1 cellular context compared by ENCODE assay signal in the genomic region with DNA sequence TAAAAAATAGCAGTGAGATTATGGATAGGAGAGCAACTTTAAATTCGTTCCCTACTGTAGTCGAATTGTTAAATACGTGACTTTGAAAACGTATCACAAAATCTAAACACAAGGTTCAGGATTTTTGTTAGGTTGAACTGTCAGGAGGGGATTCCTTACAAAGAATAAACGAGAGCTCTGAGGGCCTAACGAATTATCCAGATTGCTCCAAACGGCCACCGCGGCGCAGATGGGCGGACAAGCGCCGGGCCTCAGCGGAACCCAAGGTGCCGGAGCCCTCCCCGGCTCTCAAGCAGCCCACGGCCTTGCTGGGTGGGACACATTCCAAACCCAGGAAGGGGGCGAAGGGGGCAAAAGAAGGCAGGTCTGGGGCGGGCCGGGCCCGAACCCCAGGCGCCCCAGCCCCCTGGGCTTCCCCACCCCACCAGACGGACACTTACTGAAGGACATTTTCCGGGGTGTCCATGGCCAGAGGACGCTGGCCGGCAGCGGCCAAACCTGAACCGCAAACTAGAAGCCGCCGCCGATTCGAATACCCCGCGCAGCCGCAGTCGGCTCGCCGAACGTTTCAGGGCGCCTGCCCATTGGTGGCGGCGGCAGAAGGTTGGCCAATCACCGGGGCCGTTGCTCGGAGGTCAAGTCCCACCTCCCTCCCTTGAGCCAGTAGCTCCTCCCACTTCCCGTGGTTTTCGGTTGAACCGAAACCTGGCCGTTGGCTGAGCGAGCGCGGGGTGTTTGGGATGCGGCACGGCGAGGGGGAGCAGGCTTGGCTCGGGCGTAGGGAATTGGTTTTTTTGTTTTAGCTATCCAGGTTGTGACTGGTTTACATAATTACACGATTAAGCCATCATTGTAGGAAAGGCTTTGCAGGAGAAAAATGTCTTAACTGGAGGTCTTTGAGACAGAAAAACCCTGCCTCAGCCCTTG.
TF ChIP-seq lines count a peak whose summit lies in the region.

TSS of gene BUB1 (minus strand) at position 534 of the 927 bp plus-strand sequence. CDS start at position 466, 68 bp downstream.

TF ChIP-seq in K562, 482 proteins besides CTCF, POLR2A, EP300 and RAD21 (continued from another document and continues in another):
- TF ChIP-seq ZHX1 (conservative IDR thresholded peaks at IDR 0.05; ENCODE audit: low read length) (0 out of 2 replicates have a peak, but pooled peaks have one; percentile 34), ZNF592 (IDR thresholded peaks at IDR 0.05) (no peak), POU5F1 (IDR thresholded peaks at IDR 0.05; ENCODE audit: borderline replicate concordance, low read depth, low read length, partially characterized antibody) (no peak), HES1 (IDR thresholded peaks at IDR 0.05; ENCODE audit: low read depth) (no peak), SAFB (IDR thresholded peaks at IDR 0.05; ENCODE audit: borderline replicate concordance, low read depth, low read length) (no peak), BHLHE40 (IDR thresholded peaks at IDR 0.05; ENCODE audit: low read length) (peak; percentile 12; the same call in 1 of the 2 replicates), ZFP1 (CRISPR knock-in tag; IDR thresholded peaks at IDR 0.05) (no peak), CREB5 (CRISPR knock-in tag; IDR thresholded peaks at IDR 0.05) (no peak), TFAM (CRISPR knock-in tag; conservative IDR thresholded peaks at IDR 0.05) (no peak), CHD1 (IDR thresholded peaks at IDR 0.05; ENCODE audit: low read length) (no peak), ZNF12 (CRISPR knock-in tag; IDR thresholded peaks at IDR 0.05) (no peak), LCOR (CRISPR knock-in tag; IDR thresholded peaks at IDR 0.05) (no peak; the same call in 1 of the 2 replicates), USF2 (CRISPR knock-in tag; IDR thresholded peaks at IDR 0.05) (no peak), SOX6 (IDR thresholded peaks at IDR 0.05) (peak; percentile 52; the same call in 1 of the 2 replicates), NFIC (IDR thresholded peaks at IDR 0.05) (no peak; the same call in 1 of the 2 replicates), KLF1 (tag; IDR thresholded peaks at IDR 0.05) (no peak), HDAC3 (IDR thresholded peaks at IDR 0.05; ENCODE audit: borderline replicate concordance, partially characterized antibody) (no peak), ARID2 (IDR thresholded peaks at IDR 0.05) (no peak), CREB3L1 (IDR thresholded peaks at IDR 0.05; ENCODE audit: borderline replicate concordance, low read depth) (no peak), ZBTB8A (IDR thresholded peaks at IDR 0.05; ENCODE audit: partially characterized antibody) (no peak), HNRNPH1 (optimal IDR thresholded peaks at IDR 0.05; ENCODE audit: low read depth, low read length) (no peak), NCOA2 (IDR thresholded peaks at IDR 0.05; ENCODE audit: partially characterized antibody in 2 of 2) (no peak), ZNF431 (CRISPR knock-in tag; IDR thresholded peaks at IDR 0.05) (peak; percentile 38; the same call in 1 of the 2 replicates), HNRNPUL1 (IDR thresholded peaks at IDR 0.05; ENCODE audit: low read length) (no peak), ZNF551 (CRISPR knock-in tag; IDR thresholded peaks at IDR 0.05) (no peak), RCOR1 (IDR thresholded peaks at IDR 0.05; ENCODE audit: borderline replicate concordance in 1 of 2, low read depth in 2 of 2, low read length in 2 of 2) (0 out of 4 replicates have a peak, but pooled peaks of 1 of the 2 experiments have one; percentile 12), PURB (CRISPR knock-in tag; IDR thresholded peaks at IDR 0.05; ENCODE audit: low read depth) (no peak), ZNF274 (IDR thresholded peaks at IDR 0.05; ENCODE audit: borderline replicate concordance, low read depth, low read length) (no peak), NCOR1 (IDR thresholded peaks at IDR 0.05) (no peak), NCOA6 (IDR thresholded peaks at IDR 0.05) (no peak), ZNF23 (CRISPR knock-in tag; IDR thresholded peaks at IDR 0.05) (no peak), ZNF253 (CRISPR knock-in tag; conservative IDR thresholded peaks at IDR 0.05) (no peak), CXXC5 (CRISPR knock-in tag; IDR thresholded peaks at IDR 0.05) (peak; percentile 78), MYC (IDR thresholded peaks at IDR 0.05; ENCODE audit: low read depth, low read length) (peak; percentile 69), MYC (CRISPR knock-in tag; IDR thresholded peaks at IDR 0.05; ENCODE audit: borderline replicate concordance, low read depth) (no peak), RBM39 (optimal IDR thresholded peaks at IDR 0.05; ENCODE audit: low read depth, low read length) (no peak), ZNF212 (CRISPR knock-in tag; IDR thresholded peaks at IDR 0.05) (no peak), GABPB1 (CRISPR knock-in tag; IDR thresholded peaks at IDR 0.05) (0 out of 2 replicates have a peak, but pooled peaks have one; percentile 29), ZFP30 (CRISPR knock-in tag; IDR thresholded peaks at IDR 0.05; ENCODE audit: borderline replicate concordance) (no peak), SIRT6 (IDR thresholded peaks at IDR 0.05; ENCODE audit: low read depth, low read length) (no peak), OTX1 (CRISPR knock-in tag; IDR thresholded peaks at IDR 0.05) (no peak), BACH1 (tag; IDR thresholded peaks at IDR 0.05) (no peak), RBM22 (IDR thresholded peaks at IDR 0.05; ENCODE audit: low read depth, low read length, poor library complexity, severe bottlenecking) (no peak)
- TF ChIP-seq, protein P1, sequence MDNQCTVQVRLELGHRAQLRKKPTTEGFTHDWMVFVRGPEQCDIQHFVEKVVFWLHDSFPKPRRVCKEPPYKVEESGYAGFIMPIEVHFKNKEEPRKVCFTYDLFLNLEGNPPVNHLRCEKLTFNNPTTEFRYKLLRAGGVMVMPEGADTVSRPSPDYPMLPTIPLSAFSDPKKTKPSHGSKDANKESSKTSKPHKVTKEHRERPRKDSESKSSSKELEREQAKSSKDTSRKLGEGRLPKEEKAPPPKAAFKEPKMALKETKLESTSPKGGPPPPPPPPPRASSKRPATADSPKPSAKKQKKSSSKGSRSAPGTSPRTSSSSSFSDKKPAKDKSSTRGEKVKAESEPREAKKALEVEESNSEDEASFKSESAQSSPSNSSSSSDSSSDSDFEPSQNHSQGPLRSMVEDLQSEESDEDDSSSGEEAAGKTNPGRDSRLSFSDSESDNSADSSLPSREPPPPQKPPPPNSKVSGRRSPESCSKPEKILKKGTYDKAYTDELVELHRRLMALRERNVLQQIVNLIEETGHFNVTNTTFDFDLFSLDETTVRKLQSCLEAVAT (IDR thresholded peaks at IDR 0.05): peak in 1 of 2 experiments; percentile 92
- TF ChIP-seq, protein P2, sequence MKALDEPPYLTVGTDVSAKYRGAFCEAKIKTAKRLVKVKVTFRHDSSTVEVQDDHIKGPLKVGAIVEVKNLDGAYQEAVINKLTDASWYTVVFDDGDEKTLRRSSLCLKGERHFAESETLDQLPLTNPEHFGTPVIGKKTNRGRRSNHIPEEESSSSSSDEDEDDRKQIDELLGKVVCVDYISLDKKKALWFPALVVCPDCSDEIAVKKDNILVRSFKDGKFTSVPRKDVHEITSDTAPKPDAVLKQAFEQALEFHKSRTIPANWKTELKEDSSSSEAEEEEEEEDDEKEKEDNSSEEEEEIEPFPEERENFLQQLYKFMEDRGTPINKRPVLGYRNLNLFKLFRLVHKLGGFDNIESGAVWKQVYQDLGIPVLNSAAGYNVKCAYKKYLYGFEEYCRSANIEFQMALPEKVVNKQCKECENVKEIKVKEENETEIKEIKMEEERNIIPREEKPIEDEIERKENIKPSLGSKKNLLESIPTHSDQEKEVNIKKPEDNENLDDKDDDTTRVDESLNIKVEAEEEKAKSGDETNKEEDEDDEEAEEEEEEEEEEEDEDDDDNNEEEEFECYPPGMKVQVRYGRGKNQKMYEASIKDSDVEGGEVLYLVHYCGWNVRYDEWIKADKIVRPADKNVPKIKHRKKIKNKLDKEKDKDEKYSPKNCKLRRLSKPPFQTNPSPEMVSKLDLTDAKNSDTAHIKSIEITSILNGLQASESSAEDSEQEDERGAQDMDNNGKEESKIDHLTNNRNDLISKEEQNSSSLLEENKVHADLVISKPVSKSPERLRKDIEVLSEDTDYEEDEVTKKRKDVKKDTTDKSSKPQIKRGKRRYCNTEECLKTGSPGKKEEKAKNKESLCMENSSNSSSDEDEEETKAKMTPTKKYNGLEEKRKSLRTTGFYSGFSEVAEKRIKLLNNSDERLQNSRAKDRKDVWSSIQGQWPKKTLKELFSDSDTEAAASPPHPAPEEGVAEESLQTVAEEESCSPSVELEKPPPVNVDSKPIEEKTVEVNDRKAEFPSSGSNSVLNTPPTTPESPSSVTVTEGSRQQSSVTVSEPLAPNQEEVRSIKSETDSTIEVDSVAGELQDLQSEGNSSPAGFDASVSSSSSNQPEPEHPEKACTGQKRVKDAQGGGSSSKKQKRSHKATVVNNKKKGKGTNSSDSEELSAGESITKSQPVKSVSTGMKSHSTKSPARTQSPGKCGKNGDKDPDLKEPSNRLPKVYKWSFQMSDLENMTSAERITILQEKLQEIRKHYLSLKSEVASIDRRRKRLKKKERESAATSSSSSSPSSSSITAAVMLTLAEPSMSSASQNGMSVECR (CRISPR knock-in tag; IDR thresholded peaks at IDR 0.05): 0 out of 2 replicates have a peak, but pooled peaks have one; percentile 38
